8 cellular contexts compared by ENCODE assay signal in genomic region chr1:89198500-89199072, GRCh38. TPM values are rescaled to one million over a fixed set of nuclear protein-coding genes. Genes with fewer than 3 reads are reported as not detected.
DNase-seq lines count a peak whose midpoint lies in the region; ATAC-seq and TF ChIP-seq lines count a peak whose summit lies in the region.

Gene GBP4, minus strand, starts transcription at chr1:89198942. Its CDS starts 108 bp downstream, at chr1:89198834.

- H3K27ac Mint-ChIP-seq in stimulated activated memory B cell treated with anti-CD40 and anti-IgM and Interleukin-4, amounts not matched to agents 10 μg/mL and 1 μg/mL and 100 μg/mL, for 72 hours = peak within 1 kb of the TSS; percentile 97

- H3K36me3 Mint-ChIP-seq in stimulated activated memory B cell treated with anti-CD40 and anti-IgM and Interleukin-4, amounts not matched to agents 10 μg/mL and 1 μg/mL and 100 μg/mL, for 72 hours = peaks cover 11% of the 10 kb centered on the region

- H3K27ac ChIP-seq in dorsolateral prefrontal cortex = peak within 1 kb of the TSS in 37 of 59 donors; percentile 4 to 80 (median 55)

- peak; percentile 67 for DNase-seq in NK-92 treated with Interleukin-12 subunit alpha and Interleukin-12 subunit beta, amount 100 ng/mL, for 24 hours (lab: John Stamatoyannopoulos, UW)
- DNase-seq in NK-92 (lab: John Stamatoyannopoulos, UW; ENCODE audit: unreplicated experiment) (no peak), dorsolateral prefrontal cortex (peak in 1 of 10 donors; percentile 28), mucosa of gallbladder (ENCODE audit: low spot score) (peak; percentile 20), T1000 (lab: John Stamatoyannopoulos, UW) (no peak)
- peak; percentile 38 for DNase-seq in activated CD4-positive, alpha-beta T cell treated with anti-CD3 and anti-CD28 coated beads, Interleukin-2, amount 50 U/mL, for 1 hour

- peak within 1 kb of the TSS in 58 of 59 donors; percentile 1 to 70 (median 51) for H3K4me3 ChIP-seq in dorsolateral prefrontal cortex

- peaks cover 54% of the 10 kb centered on the region for H3K4me1 Mint-ChIP-seq in stimulated activated memory B cell treated with anti-CD40 and anti-IgM and Interleukin-4, amounts not matched to agents 10 μg/mL and 1 μg/mL and 100 μg/mL, for 72 hours

- peaks cover 2% of the 10 kb centered on the region for H3K9me3 Mint-ChIP-seq in stimulated activated memory B cell treated with anti-CD40 and anti-IgM and Interleukin-4, amounts not matched to agents 10 μg/mL and 1 μg/mL and 100 μg/mL, for 72 hours

- H3K27me3 Mint-ChIP-seq in stimulated activated memory B cell treated with anti-CD40 and anti-IgM and Interleukin-4, amounts not matched to agents 10 μg/mL and 1 μg/mL and 100 μg/mL, for 72 hours = no peaks in the 10 kb centered on the region

- TF ChIP-seq CTCF in dorsolateral prefrontal cortex (IDR thresholded peaks at IDR 0.05 in 54 of 56, conservative IDR thresholded peaks at IDR 0.05 in 2 of 56; ENCODE audit: low read depth in 1 of 56, partially characterized antibody in 56 of 56) = no peak

- intact Hi-C loops in dorsolateral prefrontal cortex (cut with DNase I) = no loop called here

- peaks cover 0 to 28% (median 0%) of the 10 kb centered on the region in 45 donors for H3K27me3 ChIP-seq in dorsolateral prefrontal cortex

- peak; percentile 40 for ATAC-seq in HG03439 (IDR thresholded peaks at IDR 0.05; ENCODE audit: unreplicated experiment)
- ATAC-seq in stimulated activated memory B cell treated with anti-CD40 and anti-IgM and Interleukin-4, amounts not matched to agents 10 μg/mL and 1 μg/mL and 100 μg/mL, for 72 hours = peak; percentile 61

- H3K4me3 Mint-ChIP-seq in stimulated activated memory B cell treated with anti-CD40 and anti-IgM and Interleukin-4, amounts not matched to agents 10 μg/mL and 1 μg/mL and 100 μg/mL, for 72 hours = peak within 1 kb of the TSS; percentile 93

RNA-seq across cellular contexts. Expression of gene GBP4, which starts in this region (rescaled TPM):
- total RNA-seq in dorsolateral prefrontal cortex = 10 to 100 TPM in 8 of 120 experiments, 1 to 10 TPM in 112; 1.4 to 26.8 (median 5.0) TPM
- 4.6 TPM for total RNA-seq in mucosa of gallbladder

Comparison
In these comparisons a context has a peak if more than half of its experiments do, and no peak if none do; other contexts are left out.
1. DNase-seq: peak in NK-92 treated with Interleukin-12 subunit alpha and Interleukin-12 subunit beta, amount 100 ng/mL, for 24 hours (single experiment), activated CD4-positive, alpha-beta T cell treated with anti-CD3 and anti-CD28 coated beads, Interleukin-2, amount 50 U/mL, for 1 hour (single experiment) and mucosa of gallbladder (single experiment); none in NK-92 (single experiment) and T1000 (single experiment).